ENCODE assay signal across 18 cellular contexts in the genomic region with DNA sequence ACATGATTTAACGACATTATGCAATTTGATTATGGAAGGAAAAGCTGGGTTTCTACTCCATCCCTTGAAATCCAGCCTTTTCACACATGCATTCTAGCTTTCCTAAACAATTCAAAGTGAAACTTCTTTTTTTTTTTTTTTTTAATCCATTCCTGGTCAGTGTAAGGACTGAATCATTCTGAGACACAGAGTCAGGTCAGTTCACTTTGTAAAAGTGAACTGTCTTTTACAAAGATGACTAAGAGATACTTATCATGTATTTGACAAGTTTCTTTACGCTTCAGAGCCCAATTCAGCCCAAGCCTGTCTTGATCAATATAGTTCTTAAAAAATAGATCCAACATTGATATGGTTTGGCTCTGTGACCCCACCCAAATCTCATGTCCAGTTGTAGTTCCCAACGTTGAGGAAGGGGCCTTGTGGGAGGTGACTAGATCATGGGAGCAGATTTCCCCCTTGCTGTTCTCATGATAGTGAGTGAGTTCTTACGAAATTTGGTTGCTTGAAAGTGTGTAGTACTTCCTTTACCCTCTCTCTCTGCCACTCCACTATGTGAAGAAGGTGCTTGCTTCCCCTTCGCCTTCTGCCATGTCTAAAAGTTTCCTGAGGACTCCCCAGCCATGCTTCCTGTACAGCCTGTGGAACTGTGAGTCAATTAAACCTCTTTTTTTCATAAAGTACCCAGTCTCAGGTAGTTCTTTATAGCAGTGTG.
DNase-seq lines count a peak whose midpoint lies in the region; ATAC-seq and TF ChIP-seq lines count a peak whose summit lies in the region.
"Had no signal": no experiment of that assay in that cellular context is flagged by ENCODE, and none has a peak within 500 bp of the region (broad histone marks: within the 10 kb centered on the region; RNA-seq: fewer than 3 reads in every experiment).

No MANE protein-coding gene starts in this region.

- H3K27me3 Mint-ChIP-seq in CD4-positive, alpha-beta T cell, result peaks cover 19% of the 10 kb centered on the region
- H3K27me3 Mint-ChIP-seq: stimulated activated naive B cell treated with anti-CD40 and anti-IgM and Interleukin-4, amounts not matched to agents 10 μg/mL and 1 μg/mL and 100 μg/mL, for 72 hours had no signal

- POLR2A ChIA-PET in CD4-positive, alpha-beta T cell (lab: Charles Lee), result interaction anchor here (0.7 kb wide), 1 partner anchor 104 kb away, joined by 3 read pairs; no protein-coding TSS in a partner anchor

- no peak overlapping the region for H3K4me3 ChIP-seq in body of pancreas
- H3K4me3 ChIP-seq: ascending aorta, heart left ventricle had no signal

- no peaks in the 10 kb centered on the region for H3K36me3 Mint-ChIP-seq in CD4-positive, alpha-beta T cell (ENCODE audit: low read depth)
- H3K36me3 Mint-ChIP-seq: naive B cell; stimulated activated naive B cell treated with anti-CD40 and anti-IgM and Interleukin-4, amounts not matched to agents 10 μg/mL and 1 μg/mL and 100 μg/mL, for 72 hours had no signal

- H3K27ac Mint-ChIP-seq in CD4-positive, alpha-beta T cell, result no peak overlapping the region
- H3K27ac Mint-ChIP-seq: naive B cell; stimulated activated naive B cell treated with anti-CD40 and anti-IgM and Interleukin-4, amounts not matched to agents 10 μg/mL and 1 μg/mL and 100 μg/mL, for 72 hours; T-helper 17 cell had no signal

- H3K4me3 Mint-ChIP-seq in CD4-positive, alpha-beta T cell, result no peak overlapping the region
- H3K4me3 Mint-ChIP-seq: naive B cell; stimulated activated naive B cell treated with anti-CD40 and anti-IgM and Interleukin-4, amounts not matched to agents 10 μg/mL and 1 μg/mL and 100 μg/mL, for 72 hours; T-helper 17 cell had no signal

- no peaks in the 10 kb centered on the region for H3K36me3 ChIP-seq in body of pancreas (replicated peaks in 1 of 2; ENCODE audit: insufficient read depth in 1 of 2, low read depth in 2 of 2)
- H3K36me3 ChIP-seq: ascending aorta, heart left ventricle had no signal

- H3K9me3 Mint-ChIP-seq in CD4-positive, alpha-beta T cell, result peaks cover 3% of the 10 kb centered on the region

- CTCF ChIA-PET in CD4-positive, alpha-beta T cell (lab: Charles Lee), result interaction anchor here (0.6 kb wide), 1 partner anchor 360 kb away, joined by 3 read pairs; no protein-coding TSS in a partner anchor

- no peak for ATAC-seq in CD4-positive, alpha-beta T cell (ENCODE audit: poor library complexity)
- ATAC-seq in GM18867 (IDR thresholded peaks at IDR 0.05; ENCODE audit: unreplicated experiment) (no peak), body of pancreas (no peak)
- ATAC-seq: heart left ventricle; stimulated activated naive B cell treated with anti-CD40 and anti-IgM and Interleukin-4, amounts not matched to agents 10 μg/mL and 1 μg/mL and 100 μg/mL, for 72 hours; T-helper 17 cell had no signal

- 81 to 84% methylated on average over 5 of the region's 5 CpGs for WGBS in body of pancreas, 2 donors

- no peaks in the 10 kb centered on the region for H3K4me1 Mint-ChIP-seq in CD4-positive, alpha-beta T cell (ENCODE audit: low read depth)
- H3K4me1 Mint-ChIP-seq: naive B cell; stimulated activated naive B cell treated with anti-CD40 and anti-IgM and Interleukin-4, amounts not matched to agents 10 μg/mL and 1 μg/mL and 100 μg/mL, for 72 hours; T-helper 17 cell had no signal

- H3K27me3 ChIP-seq in CD4-positive, alpha-beta T cell (ENCODE audit: control insufficient read depth, insufficient read depth, low read length), result no peaks in the 10 kb centered on the region
- no peaks in the 10 kb centered on the region for H3K27me3 ChIP-seq in body of pancreas
- H3K27me3 ChIP-seq: ascending aorta, heart left ventricle had no signal

- TF ChIP-seq CTCF in CD4-positive, alpha-beta T cell (IDR thresholded peaks at IDR 0.05), result no peak
- no peak for TF ChIP-seq CTCF in body of pancreas (IDR thresholded peaks at IDR 0.05)

- intact Hi-C loops in CD4-positive, alpha-beta T cell (cut with DNase I, micrococcal nuclease), result no loop called here
- intact Hi-C loops in body of pancreas (cut with DNase I), result no loop called here

- no peak overlapping the region for H3K27ac ChIP-seq in CD4-positive, alpha-beta T cell (ENCODE audit: low read depth, low read length)
- no peak overlapping the region for H3K27ac ChIP-seq in body of pancreas
- H3K27ac ChIP-seq: ascending aorta, heart left ventricle had no signal

- DNase-seq in AG20443 (ENCODE audit: low spot score) (peak; percentile 27), HPDE6-E6E7 (ENCODE audit: extremely low spot score) (peak; percentile 49), SKM-1 (lab: John Stamatoyannopoulos, UW; ENCODE audit: unreplicated experiment) (peak; percentile 60), fibroblast of peridontal ligament (ENCODE audit: extremely low read depth) (peak; percentile 58), SIG-M5 (lab: John Stamatoyannopoulos, UW) (no peak), body of pancreas (no peak)
- DNase-seq in CD4-positive, alpha-beta T cell, result no peak
- DNase-seq: activated CD4-positive, alpha-beta T cell treated with anti-CD3 and anti-CD28 coated beads for 48 hours; activated T-cell treated with anti-CD3 and anti-CD28 coated beads, Interleukin-2, amount 50 U/mL, for 48 hours; DMS153; effector CD4-positive, alpha-beta T cell; heart left ventricle; naive B cell; stimulated activated CD4-positive, alpha-beta T cell treated with anti-CD3 and anti-CD28 coated beads, Interleukin-4, amount 100 ng/mL, for 4 hours; stimulated activated naive B cell treated with anti-CD40 and anti-IgM and Interleukin-4, amounts not matched to agents 10 μg/mL and 1 μg/mL and 100 μg/mL, for 72 hours; T-helper 17 cell had no signal

- H3K4me1 ChIP-seq in body of pancreas, result peaks cover 7% of the 10 kb centered on the region
- H3K4me1 ChIP-seq: ascending aorta had no signal

- TF ChIP-seq POLR2A in body of pancreas (IDR thresholded peaks at IDR 0.05), result no peak

- H3K9me3 ChIP-seq in CD4-positive, alpha-beta T cell (ENCODE audit: control insufficient read depth, low read length), result no peaks in the 10 kb centered on the region
- no peaks in the 10 kb centered on the region for H3K9me3 ChIP-seq in body of pancreas
- H3K9me3 ChIP-seq: ascending aorta, heart left ventricle had no signal

Comparison
In these comparisons a context has a peak if more than half of its experiments do, and no peak if none do; other contexts are left out.
1. DNase-seq: peak in AG20443 (single experiment), HPDE6-E6E7 (single experiment), SKM-1 (single experiment) and fibroblast of peridontal ligament (single experiment); none in CD4-positive, alpha-beta T cell (0 of 10), SIG-M5 (single experiment) and body of pancreas (0 of 4).